Comparison of ENCODE assay signal across 8 cellular contexts in the genomic region with DNA sequence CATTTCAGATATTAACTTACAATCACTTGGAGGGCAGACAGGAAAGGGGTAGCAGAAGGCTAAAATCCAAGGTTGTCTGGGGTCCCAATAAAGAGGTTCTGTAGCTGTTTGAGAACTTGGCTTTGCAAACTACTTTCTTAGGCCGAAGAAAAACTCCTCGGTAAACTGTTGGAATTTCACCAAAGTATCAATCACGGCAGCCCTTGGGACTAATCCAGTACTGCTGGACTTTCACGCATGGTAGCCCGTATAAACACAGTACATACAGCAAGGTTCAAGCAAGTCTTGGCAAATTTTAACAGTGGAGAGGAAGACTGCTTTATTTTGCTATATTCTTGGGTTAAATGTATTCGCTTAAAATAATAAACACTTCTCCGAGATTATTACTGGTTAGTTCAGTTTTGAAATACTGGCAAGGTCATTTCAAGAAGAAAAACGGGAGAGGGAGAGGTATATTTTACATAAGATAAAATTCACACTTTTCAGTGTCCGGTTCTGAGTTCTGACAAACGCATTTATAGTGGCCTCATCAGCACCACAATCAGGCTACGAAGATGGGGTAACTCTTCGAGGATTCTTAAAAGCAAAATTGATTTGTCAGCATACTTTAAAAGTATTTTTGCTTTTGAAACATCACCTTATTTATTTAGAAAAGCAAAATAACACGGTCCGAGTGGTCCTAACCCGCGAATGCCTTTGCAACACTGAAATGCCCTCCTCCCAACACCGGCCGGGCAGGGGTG. TPM values are rescaled to one million over a fixed set of nuclear protein-coding genes. Genes with fewer than 3 reads are reported as not detected.
DNase-seq lines count a peak whose midpoint lies in the region; ATAC-seq, FAIRE-seq and TF ChIP-seq lines count a peak whose summit lies in the region.

No MANE protein-coding gene starts in this region.

- H3K4me1 ChIP-seq in HEK293 (ENCODE audit: control insufficient read depth, insufficient read depth, low read length) (peaks cover 21% of the 10 kb centered on the region), iPS-18a (ENCODE audit: control insufficient read depth, low read depth, low read length) (peaks cover 8% of the 10 kb centered on the region), spleen (peaks cover 31 to 85% (median 66%) of the 10 kb centered on the region in 6 donors)

- no peaks in the 10 kb centered on the region for H3K9me3 Mint-ChIP-seq in activated T-helper 1 cell treated with anti-CD3 and anti-CD28 coated beads, Interleukin-12 subunit alpha, Interleukin-12 subunit beta, Interleukin-2, Interleukin-4 antibody, amounts not matched to agents 30 ng/mL and 10 ng/mL and 1 ng/mL, durations not matched to agents 14 hours and 24 hours and 36 hours

- ATAC-seq in GM19467 (IDR thresholded peaks at IDR 0.05; ENCODE audit: unreplicated experiment) (no peak), GM18858 (IDR thresholded peaks at IDR 0.05; ENCODE audit: unreplicated experiment) (no peak)

- POLR2A ChIA-PET in HEK293 (lab: Yijun Ruan, JAX) = interaction anchor here (1.5 kb wide), 1 partner anchor 12 kb away, joined by 3 read pairs; no protein-coding TSS in a partner anchor

- H3K36me3 ChIP-seq in HEK293 (ENCODE audit: control insufficient read depth in 2 of 2, insufficient read depth in 1 of 2, low read length in 2 of 2) = no peaks in the 10 kb centered on the region
- H3K36me3 ChIP-seq in iPS-18a (ENCODE audit: control insufficient read depth, low read depth, low read length) = no peaks in the 10 kb centered on the region
- no peaks in the 10 kb centered on the region for H3K36me3 ChIP-seq in spleen

- H3K27me3 Mint-ChIP-seq in activated T-helper 1 cell treated with anti-CD3 and anti-CD28 coated beads, Interleukin-12 subunit alpha, Interleukin-12 subunit beta, Interleukin-2, Interleukin-4 antibody, amounts not matched to agents 30 ng/mL and 10 ng/mL and 1 ng/mL, durations not matched to agents 14 hours and 24 hours and 36 hours (ENCODE audit: insufficient read depth) = no peaks in the 10 kb centered on the region

- H3K9ac ChIP-seq in iPS-18a (ENCODE audit: low read length) = peak overlapping the region; percentile 64

- TF ChIP-seq CTCF in HEK293 (tag by site-specific recombination; IDR thresholded peaks at IDR 0.05) = no peak
- no peak for TF ChIP-seq CTCF in spleen (IDR thresholded peaks at IDR 0.05 in 8 of 11, conservative IDR thresholded peaks at IDR 0.05 in 3 of 11)

- H3K9me3 ChIP-seq in HEK293 (ENCODE audit: control insufficient read depth, insufficient read depth, low read depth, low read length) (no peaks in the 10 kb centered on the region), iPS-18a (ENCODE audit: control insufficient read depth, low read depth, low read length) (no peaks in the 10 kb centered on the region), spleen (no peaks in the 10 kb centered on the region)

- TF ChIP-seq POLR2A in spleen (IDR thresholded peaks at IDR 0.05) (no peak), GM12891 (IDR thresholded peaks at IDR 0.05; ENCODE audit: low read depth, low read length) (no peak)

- no peak for DNase-seq in activated T-helper 1 cell treated with anti-CD3 and anti-CD28 coated beads, Interleukin-12 subunit alpha, Interleukin-12 subunit beta, Interleukin-2, Interleukin-4 antibody, amounts not matched to agents 30 ng/mL and 10 ng/mL and 1 ng/mL, durations not matched to agents 14 hours and 24 hours and 36 hours (ENCODE audit: low spot score)
- DNase-seq in spleen (no peak), ureter (ENCODE audit: low spot score) (no peak), GM12891 (ENCODE audit: insufficient read length, low spot score) (no peak)

- peak overlapping the region; percentile 96 for H3K4me3 ChIP-seq in HEK293 (ENCODE audit: low read depth, low read length)
- H3K4me3 ChIP-seq in iPS-18a (ENCODE audit: low read length) = peak overlapping the region; percentile 79
- peak overlapping the region; percentile 58 to 97 (median 86) for H3K4me3 ChIP-seq in spleen

- peaks cover 54% of the 10 kb centered on the region for H3K4me1 Mint-ChIP-seq in activated T-helper 1 cell treated with anti-CD3 and anti-CD28 coated beads, Interleukin-12 subunit alpha, Interleukin-12 subunit beta, Interleukin-2, Interleukin-4 antibody, amounts not matched to agents 30 ng/mL and 10 ng/mL and 1 ng/mL, durations not matched to agents 14 hours and 24 hours and 36 hours (ENCODE audit: low read depth)

- no peaks in the 10 kb centered on the region for H3K27me3 ChIP-seq in iPS-18a (ENCODE audit: control insufficient read depth, insufficient read depth, low read length)
- H3K27me3 ChIP-seq in spleen (replicated peaks in 1 of 7) = no peaks in the 10 kb centered on the region

- H3K27ac ChIP-seq in HEK293 (ENCODE audit: extremely low read depth, low read depth, low read length) = peak overlapping the region; percentile 88; the same call in 1 of the 2 replicates
- H3K27ac ChIP-seq in iPS-18a (ENCODE audit: low read length) = no peak overlapping the region
- peak overlapping the region; percentile 45 to 97 (median 94) for H3K27ac ChIP-seq in spleen

- H3K4me3 Mint-ChIP-seq in activated T-helper 1 cell treated with anti-CD3 and anti-CD28 coated beads, Interleukin-12 subunit alpha, Interleukin-12 subunit beta, Interleukin-2, Interleukin-4 antibody, amounts not matched to agents 30 ng/mL and 10 ng/mL and 1 ng/mL, durations not matched to agents 14 hours and 24 hours and 36 hours = peak overlapping the region; percentile 99

- H3K36me3 Mint-ChIP-seq in activated T-helper 1 cell treated with anti-CD3 and anti-CD28 coated beads, Interleukin-12 subunit alpha, Interleukin-12 subunit beta, Interleukin-2, Interleukin-4 antibody, amounts not matched to agents 30 ng/mL and 10 ng/mL and 1 ng/mL, durations not matched to agents 14 hours and 24 hours and 36 hours (ENCODE audit: low read depth) = peaks cover 4% of the 10 kb centered on the region

- no peak for FAIRE-seq in GM12891 (lab: Jason Lieb, UNC)

- CTCF ChIA-PET in HEK293 (lab: Yijun Ruan, JAX) = no interaction called here

- H3K27ac Mint-ChIP-seq in activated T-helper 1 cell treated with anti-CD3 and anti-CD28 coated beads, Interleukin-12 subunit alpha, Interleukin-12 subunit beta, Interleukin-2, Interleukin-4 antibody, amounts not matched to agents 30 ng/mL and 10 ng/mL and 1 ng/mL, durations not matched to agents 14 hours and 24 hours and 36 hours = peak overlapping the region; percentile 88

- intact Hi-C loops in activated T-helper 1 cell treated with anti-CD3 and anti-CD28 coated beads, Interleukin-12 subunit alpha, Interleukin-12 subunit beta, Interleukin-2, Interleukin-4 antibody, amounts not matched to agents 30 ng/mL and 10 ng/mL and 1 ng/mL, durations not matched to agents 14 hours and 24 hours and 36 hours (cut with micrococcal nuclease) = no loop called here
- intact Hi-C loops in spleen (cut with DNase I; ENCODE audit: low total_unique reads) = no loop called here

- 22 to 27% (median 24%) methylated on average over 18 of the region's 18 CpGs for WGBS in spleen, 5 donors

TF ChIP-seq in HEK293, 187 proteins besides CTCF, POLR2A, EP300 and RAD21 (continues in another document):
- no peak for TF ChIP-seq ZBTB48 (tag by site-specific recombination; IDR thresholded peaks at IDR 0.05)
- TF ChIP-seq, protein P1, sequence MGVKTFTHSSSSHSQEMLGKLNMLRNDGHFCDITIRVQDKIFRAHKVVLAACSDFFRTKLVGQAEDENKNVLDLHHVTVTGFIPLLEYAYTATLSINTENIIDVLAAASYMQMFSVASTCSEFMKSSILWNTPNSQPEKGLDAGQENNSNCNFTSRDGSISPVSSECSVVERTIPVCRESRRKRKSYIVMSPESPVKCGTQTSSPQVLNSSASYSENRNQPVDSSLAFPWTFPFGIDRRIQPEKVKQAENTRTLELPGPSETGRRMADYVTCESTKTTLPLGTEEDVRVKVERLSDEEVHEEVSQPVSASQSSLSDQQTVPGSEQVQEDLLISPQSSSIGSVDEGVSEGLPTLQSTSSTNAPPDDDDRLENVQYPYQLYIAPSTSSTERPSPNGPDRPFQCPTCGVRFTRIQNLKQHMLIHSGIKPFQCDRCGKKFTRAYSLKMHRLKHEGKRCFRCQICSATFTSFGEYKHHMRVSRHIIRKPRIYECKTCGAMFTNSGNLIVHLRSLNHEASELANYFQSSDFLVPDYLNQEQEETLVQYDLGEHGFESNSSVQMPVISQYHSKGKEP (tag by site-specific recombination; IDR thresholded peaks at IDR 0.05) = peak; percentile 45; the same call in 1 of the 2 replicates
- TF ChIP-seq PRDM1 (tag by site-specific recombination; IDR thresholded peaks at IDR 0.05) = 0 out of 2 replicates have a peak, but pooled peaks have one; percentile 0
- TF ChIP-seq ZNF184 (tag by site-specific recombination; IDR thresholded peaks at IDR 0.05) = no peak

TF ChIP-seq in GM12891, 5 proteins besides CTCF, POLR2A, EP300 and RAD21:
- TF ChIP-seq POU2F2 (IDR thresholded peaks at IDR 0.05; ENCODE audit: low read depth, low read length) (no peak), PAX5 (IDR thresholded peaks at IDR 0.05; ENCODE audit: insufficient read depth, low read length, severe bottlenecking) (no peak), POLR2AphosphoS5 (IDR thresholded peaks at IDR 0.05; ENCODE audit: low read depth, low read length) (no peak), SPI1 (IDR thresholded peaks at IDR 0.05; ENCODE audit: low read depth, low read length) (no peak), TAF1 (IDR thresholded peaks at IDR 0.05; ENCODE audit: low read depth, low read length) (no peak)

RNA-seq across cellular contexts. Expression of gene SETD3, which starts 1.3 kb away (rescaled TPM):
- 60.6 and 61.7 TPM in 2 replicates for total RNA-seq in activated T-helper 1 cell treated with anti-CD3 and anti-CD28 coated beads, Interleukin-12 subunit alpha, Interleukin-12 subunit beta, Interleukin-2, Interleukin-4 antibody, amounts not matched to agents 30 ng/mL and 10 ng/mL and 1 ng/mL, durations not matched to agents 14 hours and 24 hours and 36 hours
- 10 to 100 TPM; 47.9 to 84.4 (median 64.6) TPM for total RNA-seq in spleen
- polyA plus RNA-seq in spleen = 10 to 100 TPM; 18.1 to 28.4 (median 19.1) TPM
- 67.7 TPM for total RNA-seq in ureter
- polyA plus RNA-seq in GM12891 (2012; ENCODE audit: low read depth, missing spikeins) = 19.0 TPM

RNA-seq across cellular contexts. Expression of gene CCNK, which starts 1.9 kb away (rescaled TPM):
- 80.8 and 87.1 TPM in 2 replicates for total RNA-seq in activated T-helper 1 cell treated with anti-CD3 and anti-CD28 coated beads, Interleukin-12 subunit alpha, Interleukin-12 subunit beta, Interleukin-2, Interleukin-4 antibody, amounts not matched to agents 30 ng/mL and 10 ng/mL and 1 ng/mL, durations not matched to agents 14 hours and 24 hours and 36 hours
- total RNA-seq in spleen (10 to 100 TPM; 38.3 to 58.3 (median 50.3) TPM), ureter (62.5 TPM)
- polyA plus RNA-seq in spleen = 10 to 100 TPM; 11.8 to 15.5 (median 12.8) TPM
- 54.3 TPM for polyA plus RNA-seq in GM12891 (2012; ENCODE audit: low read depth, missing spikeins)
